13 cellular contexts compared by ENCODE assay signal in genomic region chr1:198118136-198118535, GRCh38. TPM values are rescaled to one million over a fixed set of nuclear protein-coding genes. Genes with fewer than 3 reads are reported as not detected.
DNase-seq lines count a peak whose midpoint lies in the region; ATAC-seq, FAIRE-seq and TF ChIP-seq lines count a peak whose summit lies in the region.
"Had no signal": no experiment of that assay in that cellular context is flagged by ENCODE, and none has a peak within 500 bp of the region (broad histone marks: within the 10 kb centered on the region; RNA-seq: fewer than 3 reads in every experiment).

No MANE protein-coding gene starts in this region.

- H3K9me3 ChIP-seq in SK-N-SH (no peaks in the 10 kb centered on the region), pancreas (no peaks in the 10 kb centered on the region)

- DNase-seq in BJ (ENCODE audit: low read depth): peak; percentile 85
- DNase-seq in SK-N-SH: no peak
- DNase-seq in Right ventricle myocardium inferior (ENCODE audit: missing footprints): peak; percentile 68
- peak in 2 of 6 donors; percentile 17 to 27 for DNase-seq in pancreas
- no peak for DNase-seq in NCI-H446 treated with DMSO at 0.1 percent for 48 hours (lab: John Stamatoyannopoulos, UW)
- no peak for DNase-seq in GM10248 (ENCODE audit: extremely low spot score)
- DNase-seq: activated effector memory CD4-positive, alpha-beta T cell treated with anti-CD3 and anti-CD28 coated beads, Interleukin-2, amount 50 U/mL, for 16 hours; DMS153; NCI-H526 treated with DMSO at 0.1 percent for 48 hours; stimulated activated CD4-positive, alpha-beta T cell treated with anti-CD3 and anti-CD28 coated beads, Interleukin-1b, Interleukin-23, amount 100 ng/mL, for 48 hours had no signal

- TF ChIP-seq RAD21 in SK-N-SH (IDR thresholded peaks at IDR 0.05; ENCODE audit: low read length): no peak

- H3K4me2 ChIP-seq in SK-N-SH: peak overlapping the region; percentile 58

- H3K79me2 ChIP-seq in SK-N-SH (ENCODE audit: insufficient read depth): peaks cover 9% of the 10 kb centered on the region; the same call in 1 of the 2 replicates

- H3K4me3 ChIP-seq in BJ (ENCODE audit: low read depth, low read length) (no peak overlapping the region), SK-N-SH (ENCODE audit: low read depth in 2 of 2, low read length in 1 of 2) (peak overlapping the region in 1 of 2 experiments; percentile 16; a peak in 1 of 4 replicates), pancreas (no peak overlapping the region)

- H3F3A ChIP-seq in SK-N-SH (replicated peaks; ENCODE audit: insufficient read depth): peaks cover 79% of the 10 kb centered on the region

- POLR2A ChIA-PET in BJ (lab: Charles Lee) (interaction anchor here (0.6 to 0.8 kb wide), 3 partner anchors 69 to 1128 kb away, joined by 3 read pairs; no protein-coding TSS in a partner anchor), SK-N-SH (lab: Yijun Ruan, JAX) (no interaction called here), GM10248 (lab: Yijun Ruan, JAX) (no interaction called here)

- H2AFZ ChIP-seq in SK-N-SH (ENCODE audit: low read depth): peak overlapping the region; percentile 29; the same call in 1 of the 2 replicates

- WGBS in SK-N-SH (ENCODE audit: low lambda C conversion rate): 9% methylated on average over 2 of the region's 2 CpGs
- 43 to 46% methylated on average over 2 of the region's 2 CpGs for WGBS in pancreas, 2 donors

- intact Hi-C loops in Right ventricle myocardium inferior (cut with DNase I): loop anchor here (5.0 kb wide), 1 partner anchor 34 kb away; no protein-coding TSS in a partner anchor
- intact Hi-C loops in pancreas (cut with DNase I): no loop called here

- peaks cover 29 to 57% of the 10 kb centered on the region in 2 experiments for H3K4me1 ChIP-seq in SK-N-SH (ENCODE audit: control insufficient read depth in 1 of 2, insufficient read depth in 2 of 2, low read depth in 1 of 2, low read length in 1 of 2)
- H3K4me1 ChIP-seq in pancreas: no peaks in the 10 kb centered on the region

- H3K9ac ChIP-seq in SK-N-SH: peak overlapping the region; percentile 54

- peak; percentile 5 to 92; a peak in 2 of 4 replicates for TF ChIP-seq EP300 in SK-N-SH (IDR thresholded peaks at IDR 0.05; ENCODE audit: borderline replicate concordance in 1 of 2, low read depth in 1 of 2, low read length in 1 of 2)

- TF ChIP-seq CTCF in BJ (IDR thresholded peaks at IDR 0.05; ENCODE audit: insufficient read depth, low read depth, low read length) (no peak), SK-N-SH (IDR thresholded peaks at IDR 0.05) (no peak), pancreas (IDR thresholded peaks at IDR 0.05) (no peak), GM10248 (IDR thresholded peaks at IDR 0.05; ENCODE audit: control extremely low read depth, extremely low read depth, low read depth, missing control alignments) (no peak)

- no peaks in the 10 kb centered on the region for H4K20me1 ChIP-seq in SK-N-SH (ENCODE audit: insufficient read depth)

- no peaks in the 10 kb centered on the region for H3K27me3 ChIP-seq in BJ (ENCODE audit: control insufficient read depth, insufficient read depth, low read length)
- no peaks in the 10 kb centered on the region for H3K27me3 ChIP-seq in SK-N-SH (ENCODE audit: insufficient read depth)
- H3K27me3 ChIP-seq in pancreas: no peaks in the 10 kb centered on the region

- CTCF ChIA-PET in BJ (lab: Yijun Ruan, JAX): interaction anchor here (2.6 kb wide), 1 partner anchor 38 kb away, joined by 11 read pairs; the partner anchor contains the start of gene NEK7
- CTCF ChIA-PET in SK-N-SH (lab: Yijun Ruan, JAX): interaction anchor here (0.7 kb wide), 1 partner anchor 144 kb away, joined by 3 read pairs; no protein-coding TSS in a partner anchor
- CTCF ChIA-PET in GM10248 (lab: Yijun Ruan, JAX): interaction anchor here (1.0 to 2.8 kb wide), 2 partner anchors 30 to 38 kb away, joined by 3 to 7 read pairs; no protein-coding TSS in a partner anchor

- ATAC-seq in Right ventricle myocardium inferior: peak; percentile 97
- peak in 3 of 4 donors; percentile 16 to 60 (median 39) for ATAC-seq in pancreas
- ATAC-seq in GM19324 (IDR thresholded peaks at IDR 0.05; ENCODE audit: low FRiP score, unreplicated experiment): no peak
- no peak for ATAC-seq in GM21526 (IDR thresholded peaks at IDR 0.05; ENCODE audit: low FRiP score, unreplicated experiment)

- no peak for FAIRE-seq in pancreas (lab: Jason Lieb, UNC)
- FAIRE-seq: TTC549 had no signal

- H3K9me2 ChIP-seq in SK-N-SH: no peaks in the 10 kb centered on the region

- H3K36me3 ChIP-seq in BJ (ENCODE audit: control insufficient read depth, insufficient read depth, low read length): no peaks in the 10 kb centered on the region
- H3K36me3 ChIP-seq in SK-N-SH (replicated peaks in 1 of 2; ENCODE audit: control insufficient read depth in 1 of 2, insufficient read depth in 2 of 2, low read length in 1 of 2): no peaks in the 10 kb centered on the region
- no peaks in the 10 kb centered on the region for H3K36me3 ChIP-seq in pancreas

- peak overlapping the region; percentile 92 to 97 for H3K27ac ChIP-seq in SK-N-SH (ENCODE audit: low read depth in 2 of 2, low read length in 1 of 2)
- no peak overlapping the region for H3K27ac ChIP-seq in pancreas

TF ChIP-seq in SK-N-SH, 30 proteins besides CTCF, POLR2A, EP300 and RAD21 (continues in another document):
- TF ChIP-seq FOXJ3 (CRISPR knock-in tag; IDR thresholded peaks at IDR 0.05): no peak
- no peak; the same call in 1 of the 2 replicates for TF ChIP-seq TAF1 (IDR thresholded peaks at IDR 0.05; ENCODE audit: borderline replicate concordance, low read depth, low read length)
- TF ChIP-seq GATA2 (CRISPR knock-in tag; IDR thresholded peaks at IDR 0.05): no peak
- TF ChIP-seq RFX5 (IDR thresholded peaks at IDR 0.05; ENCODE audit: low read length): no peak
- TF ChIP-seq SIN3A (IDR thresholded peaks at IDR 0.05; ENCODE audit: borderline replicate concordance, low read depth, low read length): no peak
- TF ChIP-seq FOSL2 (IDR thresholded peaks at IDR 0.05; ENCODE audit: borderline replicate concordance, low read depth): peak; percentile 76
- TF ChIP-seq IRF3 (IDR thresholded peaks at IDR 0.05; ENCODE audit: low read depth, low read length): no peak
- TF ChIP-seq NRF1 (IDR thresholded peaks at IDR 0.05; ENCODE audit: low read depth, low read length): no peak
- TF ChIP-seq PBX3 (IDR thresholded peaks at IDR 0.05): peak; percentile 84
- no peak; the same call in 1 of the 2 replicates for TF ChIP-seq USF1 (IDR thresholded peaks at IDR 0.05; ENCODE audit: borderline replicate concordance, low read depth)
- TF ChIP-seq MEF2A (IDR thresholded peaks at IDR 0.05; ENCODE audit: borderline replicate concordance, low read depth): peak; percentile 68; the same call in 1 of the 2 replicates
- peak; percentile 90 for TF ChIP-seq TCF12 (IDR thresholded peaks at IDR 0.05)
- TF ChIP-seq GABPA (IDR thresholded peaks at IDR 0.05; ENCODE audit: low read depth): no peak
- no peak for TF ChIP-seq MAX (IDR thresholded peaks at IDR 0.05; ENCODE audit: low read depth)
- no peak for TF ChIP-seq RCOR1 (IDR thresholded peaks at IDR 0.05; ENCODE audit: low read length)
- TF ChIP-seq POLR2AphosphoS5 (IDR thresholded peaks at IDR 0.05; ENCODE audit: low read depth, low read length): peak; percentile 79
- no peak for TF ChIP-seq ELF1 (IDR thresholded peaks at IDR 0.05)
- no peak for TF ChIP-seq SMC3 (IDR thresholded peaks at IDR 0.05; ENCODE audit: low read depth, low read length)
- peak; percentile 81 for TF ChIP-seq JUND (IDR thresholded peaks at IDR 0.05)
- peak; percentile 88 for TF ChIP-seq NFIC (IDR thresholded peaks at IDR 0.05; ENCODE audit: borderline replicate concordance)
- 0 out of 2 replicates have a peak, but pooled peaks have one; percentile 68 for TF ChIP-seq FOXM1 (IDR thresholded peaks at IDR 0.05; ENCODE audit: low read depth)
- TF ChIP-seq MXI1 (IDR thresholded peaks at IDR 0.05; ENCODE audit: low read depth, low read length): no peak
- no peak for TF ChIP-seq EZH2phosphoT487 (IDR thresholded peaks at IDR 0.05; ENCODE audit: borderline replicate concordance, low read depth)

RNA-seq across cellular contexts. Expression of gene NEK7, which starts 38.7 kb away (rescaled TPM):
- polyA plus RNA-seq in BJ (2011; rRNA removed) (428 and 674 TPM in 2 replicates), SK-N-SH (2012; rRNA removed) (85.8 and 146 TPM in 2 replicates), pancreas (10 to 100 TPM in 1 of 2 donors, 1 to 10 TPM in 1; 8.0 to 13.4 TPM)
- 254 and 271 TPM in 2 replicates for polyA minus RNA-seq in BJ (2011; rRNA and poly(A)+ RNA removed)
- polyA plus RNA-seq in SK-N-SH (2012; cell fraction: cytosol; rRNA removed): 148 and 159 TPM in 2 replicates
- polyA plus RNA-seq in SK-N-SH (2012; cell fraction: nucleus; rRNA removed): 72.1 and 172 TPM in 2 replicates
- total RNA-seq in Right ventricle myocardium inferior (188 TPM), pancreas (10 to 100 TPM; 20.3 to 36.3 (median 23.0) TPM)

Comparison
In these comparisons a context has a peak if more than half of its experiments do, and no peak if none do; other contexts are left out.
1. DNase-seq: peak in BJ (single experiment) and Right ventricle myocardium inferior (single experiment); none in SK-N-SH (single experiment), NCI-H446 treated with DMSO at 0.1 percent for 48 hours (single experiment) and GM10248 (single experiment).
2. H3K27ac ChIP-seq: peak in SK-N-SH (2 of 2); none in pancreas (0 of 4).
3. ATAC-seq: peak in Right ventricle myocardium inferior (single experiment) and pancreas (3 of 4); none in GM19324 (single experiment) and GM21526 (single experiment).